ENCODE assay signal across 22 cellular contexts in genomic region chr21:33734326-33734725, GRCh38.
"Had no signal": no experiment of that assay in that cellular context is flagged by ENCODE, and none has a peak within 500 bp of the region (broad histone marks: within the 10 kb centered on the region; RNA-seq: fewer than 3 reads in every experiment).

No MANE protein-coding gene starts in this region.

- H3K36me3 ChIP-seq: neutrophil had no signal

- H3K27ac ChIP-seq: epithelial cell of prostate, gastroesophageal sphincter, heart right ventricle, neutrophil, parathyroid adenoma, right lobe of liver, testis had no signal

- H3K4me1 Mint-ChIP-seq: activated B cell treated with CpG ODN at 0.5 μM for 24 hours; activated CD4-positive, alpha-beta memory T cell treated with anti-CD3 and anti-CD28 coated beads, Interleukin-2, amount 10 ng/mL, durations not matched to agents 7 days and 5 days; activated CD8-positive, alpha-beta memory T cell treated with anti-CD3 and anti-CD28 coated beads, Interleukin-2, amount 10 ng/mL, durations not matched to agents 7 days and 5 days; activated naive CD8-positive, alpha-beta T cell treated with anti-CD3 and anti-CD28 coated beads, Interleukin-2, amount 10 ng/mL, durations not matched to agents 7 days and 5 days; stimulated activated memory B cell treated with anti-CD40 and anti-IgM and Interleukin-4, amounts not matched to agents 10 μg/mL and 1 μg/mL and 100 μg/mL, for 72 hours; T-cell had no signal

- H3K4me3 Mint-ChIP-seq: activated B cell treated with CpG ODN at 0.5 μM for 24 hours; activated CD4-positive, alpha-beta memory T cell treated with anti-CD3 and anti-CD28 coated beads, Interleukin-2, amount 10 ng/mL, durations not matched to agents 7 days and 5 days; activated CD8-positive, alpha-beta memory T cell treated with anti-CD3 and anti-CD28 coated beads, Interleukin-2, amount 10 ng/mL, durations not matched to agents 7 days and 5 days; activated naive CD8-positive, alpha-beta T cell treated with anti-CD3 and anti-CD28 coated beads, Interleukin-2, amount 10 ng/mL, durations not matched to agents 7 days and 5 days; endodermal cell; natural killer cell treated with Interleukin-12 subunit alpha and Interleukin-12 subunit beta and Interleukin-15 and Interleukin-18, amount 100 ng/mL, for 72 hours; stimulated activated memory B cell treated with anti-CD40 and anti-IgM and Interleukin-4, amounts not matched to agents 10 μg/mL and 1 μg/mL and 100 μg/mL, for 72 hours; T-cell; type B pancreatic cell had no signal

- H3K9ac ChIP-seq: parathyroid adenoma had no signal

- H3K27me3 Mint-ChIP-seq: activated B cell treated with CpG ODN at 0.5 μM for 24 hours; activated CD4-positive, alpha-beta memory T cell treated with anti-CD3 and anti-CD28 coated beads, Interleukin-2, amount 10 ng/mL, durations not matched to agents 7 days and 5 days; activated CD8-positive, alpha-beta memory T cell treated with anti-CD3 and anti-CD28 coated beads, Interleukin-2, amount 10 ng/mL, durations not matched to agents 7 days and 5 days; activated naive CD8-positive, alpha-beta T cell treated with anti-CD3 and anti-CD28 coated beads, Interleukin-2, amount 10 ng/mL, durations not matched to agents 7 days and 5 days; natural killer cell treated with Interleukin-12 subunit alpha and Interleukin-12 subunit beta and Interleukin-15 and Interleukin-18, amount 100 ng/mL, for 72 hours; T-cell; type B pancreatic cell had no signal

- H3K36me3 Mint-ChIP-seq: activated CD8-positive, alpha-beta memory T cell treated with anti-CD3 and anti-CD28 coated beads, Interleukin-2, amount 10 ng/mL, durations not matched to agents 7 days and 5 days; activated naive CD8-positive, alpha-beta T cell treated with anti-CD3 and anti-CD28 coated beads, Interleukin-2, amount 10 ng/mL, durations not matched to agents 7 days and 5 days; natural killer cell treated with Interleukin-12 subunit alpha and Interleukin-12 subunit beta and Interleukin-15 and Interleukin-18, amount 100 ng/mL, for 72 hours; stimulated activated memory B cell treated with anti-CD40 and anti-IgM and Interleukin-4, amounts not matched to agents 10 μg/mL and 1 μg/mL and 100 μg/mL, for 72 hours; T-cell had no signal

- H3K27ac Mint-ChIP-seq: activated B cell treated with CpG ODN at 0.5 μM for 24 hours; activated CD4-positive, alpha-beta memory T cell treated with anti-CD3 and anti-CD28 coated beads, Interleukin-2, amount 10 ng/mL, durations not matched to agents 7 days and 5 days; activated CD8-positive, alpha-beta memory T cell treated with anti-CD3 and anti-CD28 coated beads, Interleukin-2, amount 10 ng/mL, durations not matched to agents 7 days and 5 days; activated naive CD8-positive, alpha-beta T cell treated with anti-CD3 and anti-CD28 coated beads, Interleukin-2, amount 10 ng/mL, durations not matched to agents 7 days and 5 days; activated T-helper 2 cell treated with anti-CD3 and anti-CD28 coated beads, Interferon-gamma antibody, Interleukin-2, Interleukin-4, amounts not matched to agents 10 μg/mL and 5 μg/mL and 100 μg/mL, durations not matched to agents 14 hours and 24 hours and 36 hours; natural killer cell treated with Interleukin-12 subunit alpha and Interleukin-12 subunit beta and Interleukin-15 and Interleukin-18, amount 100 ng/mL, for 72 hours; stimulated activated memory B cell treated with anti-CD40 and anti-IgM and Interleukin-4, amounts not matched to agents 10 μg/mL and 1 μg/mL and 100 μg/mL, for 72 hours; T-cell; type B pancreatic cell had no signal

- ATAC-seq: activated CD8-positive, alpha-beta memory T cell treated with anti-CD3 and anti-CD28 coated beads, Interleukin-2, amount 10 ng/mL, durations not matched to agents 7 days and 5 days; gastroesophageal sphincter; heart right ventricle; natural killer cell treated with Interleukin-12 subunit alpha and Interleukin-12 subunit beta and Interleukin-15 and Interleukin-18, amount 100 ng/mL, for 72 hours; right lobe of liver; stimulated activated memory B cell treated with anti-CD40 and anti-IgM and Interleukin-4, amounts not matched to agents 10 μg/mL and 1 μg/mL and 100 μg/mL, for 72 hours; T-cell had no signal

- H3K9me3 ChIP-seq: gastroesophageal sphincter, heart right ventricle, neutrophil, right lobe of liver, testis had no signal

- H3K4me1 ChIP-seq: gastroesophageal sphincter, parathyroid adenoma, right lobe of liver, testis had no signal

- H3K79me2 ChIP-seq: parathyroid adenoma had no signal

- H3K4me3 ChIP-seq: gastroesophageal sphincter, heart right ventricle, right lobe of liver, testis had no signal

- H2AFZ ChIP-seq: parathyroid adenoma had no signal

- DNase-seq: activated B cell treated with CpG ODN at 0.5 μM for 24 hours; activated CD4-positive, alpha-beta memory T cell treated with anti-CD3 and anti-CD28 coated beads, Interleukin-2, amount 10 ng/mL, durations not matched to agents 7 days and 5 days; activated CD4-positive, alpha-beta T cell treated with anti-CD3 and anti-CD28 coated beads for 4 hours; activated CD8-positive, alpha-beta memory T cell treated with anti-CD3 and anti-CD28 coated beads, Interleukin-2, amount 10 ng/mL, durations not matched to agents 7 days and 5 days; activated naive CD4-positive, alpha-beta T cell treated with Interleukin-2 at 50 U/mL for 16 hours; activated naive CD8-positive, alpha-beta T cell treated with anti-CD3 and anti-CD28 coated beads, Interleukin-2, amount 10 ng/mL, durations not matched to agents 7 days and 5 days; aorta; endodermal cell; heart right ventricle; mesendoderm; right lobe of liver; stimulated activated CD4-positive, alpha-beta T cell treated with anti-CD3 and anti-CD28 coated beads, Interleukin-4, amount 100 ng/mL, for 4 hours; T-cell; testis had no signal

- H3K9me3 Mint-ChIP-seq: activated B cell treated with CpG ODN at 0.5 μM for 24 hours; activated CD4-positive, alpha-beta memory T cell treated with anti-CD3 and anti-CD28 coated beads, Interleukin-2, amount 10 ng/mL, durations not matched to agents 7 days and 5 days; activated naive CD8-positive, alpha-beta T cell treated with anti-CD3 and anti-CD28 coated beads, Interleukin-2, amount 10 ng/mL, durations not matched to agents 7 days and 5 days; activated T-helper 2 cell treated with anti-CD3 and anti-CD28 coated beads, Interferon-gamma antibody, Interleukin-2, Interleukin-4, amounts not matched to agents 10 μg/mL and 5 μg/mL and 100 μg/mL, durations not matched to agents 14 hours and 24 hours and 36 hours; endodermal cell; natural killer cell treated with Interleukin-12 subunit alpha and Interleukin-12 subunit beta and Interleukin-15 and Interleukin-18, amount 100 ng/mL, for 72 hours; stimulated activated memory B cell treated with anti-CD40 and anti-IgM and Interleukin-4, amounts not matched to agents 10 μg/mL and 1 μg/mL and 100 μg/mL, for 72 hours; T-cell; type B pancreatic cell had no signal

- H3K27me3 ChIP-seq: gastroesophageal sphincter, heart right ventricle, neutrophil, right lobe of liver, testis had no signal
